ENCODE assay signal across 1 cellular context in the genomic region with DNA sequence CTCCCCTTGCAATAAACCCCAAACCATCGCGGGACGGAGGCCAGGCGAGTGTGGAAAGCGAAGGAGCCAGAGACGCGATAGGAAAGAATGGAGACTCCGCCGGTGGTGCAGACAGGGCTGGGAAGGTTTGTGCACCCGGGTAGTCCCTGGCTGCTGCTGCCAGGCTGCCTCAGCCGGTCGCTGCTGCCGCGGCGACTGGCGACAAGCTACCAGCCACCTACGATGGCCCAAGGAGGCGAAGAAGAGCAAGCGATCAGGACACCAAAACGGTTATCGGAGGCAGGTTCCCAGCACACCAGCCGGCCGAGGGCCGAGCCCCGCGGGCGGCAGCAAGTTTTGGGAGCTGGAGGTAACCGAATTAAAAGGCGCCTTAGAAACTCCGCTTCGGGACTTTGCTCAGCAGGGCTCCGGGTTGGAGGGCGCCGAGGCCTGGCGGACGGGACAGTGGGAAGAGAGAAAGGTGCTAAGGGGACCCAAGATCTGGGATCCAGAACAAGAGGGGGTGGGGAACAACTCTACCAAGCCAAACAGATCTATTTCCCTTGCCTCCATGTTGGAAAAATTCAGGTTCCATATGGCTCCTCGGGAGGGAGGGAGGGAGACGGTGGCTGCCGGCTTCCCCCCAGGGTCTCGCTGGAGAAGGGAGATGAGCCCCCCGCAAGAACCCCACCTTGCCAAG.
TF ChIP-seq lines count a peak whose summit lies in the region.

No MANE protein-coding gene starts in this region.

TF ChIP-seq in GM23338, 12 proteins besides CTCF, POLR2A, EP300 and RAD21 (continued from another document):
- TF ChIP-seq EZH2phosphoT487 (IDR thresholded peaks at IDR 0.05; ENCODE audit: unreplicated experiment) = peak; percentile 39
TF ChIP-seq in GM23338: peak in this region for 2.
